Comparison of ENCODE assay signal across 26 cellular contexts in genomic region chr2:72938455-72938854, GRCh38.
"Had no signal": no experiment of that assay in that cellular context is flagged by ENCODE, and none has a peak within 500 bp of the region (broad histone marks: within the 10 kb centered on the region; RNA-seq: fewer than 3 reads in every experiment).

No MANE protein-coding gene starts in this region.

- DNase-seq: activated B cell treated with CpG ODN at 0.5 μM for 24 hours; activated CD4-positive, alpha-beta T cell treated with anti-CD3 and anti-CD28 coated beads for 1 hour; activated CD4-positive, alpha-beta T cell treated with anti-CD3 and anti-CD28 coated beads, Interleukin-2, amount 10 ng/mL, durations not matched to agents 24 days and 14 days; activated CD4-positive, alpha-beta T cell treated with anti-CD3 and anti-CD28 coated beads, Interleukin-2, amount 50 U/mL, for 48 hours; activated CD8-positive, alpha-beta memory T cell treated with anti-CD3 and anti-CD28 coated beads, Interleukin-2, amount 10 ng/mL, durations not matched to agents 7 days and 5 days; activated effector memory CD4-positive, alpha-beta T cell treated with Interleukin-2 at 50 U/mL for 16 hours; activated naive CD4-positive, alpha-beta T cell treated with Interleukin-2 at 50 U/mL for 16 hours; activated naive CD8-positive, alpha-beta T cell treated with anti-CD3 and anti-CD28 coated beads, Interleukin-2, amount 50 U/mL, for 24 hours; activated T-cell treated with anti-CD3 and anti-CD28 coated beads, Interleukin-2, amount 50 U/mL, for 24 hours; amniotic stem cell; colonic mucosa; Karpas-422; NCI-H1105 treated with DMSO at 0.1 percent for 48 hours; NCI-H1436 treated with DMSO at 0.1 percent for 48 hours; NCI-H1930; NCI-H446 treated with DMSO at 0.1 percent for 48 hours; NCI-H524 treated with DMSO at 0.1 percent for 48 hours; NCI-H774; PC-3; SHP77 treated with DMSO at 0.1 percent for 48 hours; T-helper 17 cell; T-helper 9 cell had no signal

- H3K4me3 Mint-ChIP-seq: activated B cell treated with CpG ODN at 0.5 μM for 24 hours; activated CD4-positive, alpha-beta T cell treated with anti-CD3 and anti-CD28 coated beads, Interleukin-2, amount 10 ng/mL, durations not matched to agents 24 days and 14 days; activated CD8-positive, alpha-beta memory T cell treated with anti-CD3 and anti-CD28 coated beads, Interleukin-2, amount 10 ng/mL, durations not matched to agents 7 days and 5 days; activated naive CD8-positive, alpha-beta T cell treated with anti-CD3 and anti-CD28 coated beads, Interleukin-2, amount 50 U/mL, for 24 hours; activated T-cell treated with anti-CD3 and anti-CD28 coated beads, Interleukin-2, amount 50 U/mL, for 24 hours; activated T-helper 1 cell treated with anti-CD3 and anti-CD28 coated beads, Interleukin-12 subunit alpha, Interleukin-12 subunit beta, Interleukin-2, Interleukin-4 antibody, amounts not matched to agents 30 ng/mL and 10 ng/mL and 1 ng/mL, durations not matched to agents 14 hours and 24 hours and 36 hours; T-helper 17 cell had no signal

- H3K27ac Mint-ChIP-seq: activated B cell treated with CpG ODN at 0.5 μM for 24 hours; activated CD4-positive, alpha-beta T cell treated with anti-CD3 and anti-CD28 coated beads, Interleukin-2, amount 10 ng/mL, durations not matched to agents 24 days and 14 days; activated CD8-positive, alpha-beta memory T cell treated with anti-CD3 and anti-CD28 coated beads, Interleukin-2, amount 10 ng/mL, durations not matched to agents 7 days and 5 days; activated naive CD8-positive, alpha-beta T cell treated with anti-CD3 and anti-CD28 coated beads, Interleukin-2, amount 50 U/mL, for 24 hours; activated T-cell treated with anti-CD3 and anti-CD28 coated beads, Interleukin-2, amount 50 U/mL, for 24 hours; activated T-helper 1 cell treated with anti-CD3 and anti-CD28 coated beads, Interleukin-12 subunit alpha, Interleukin-12 subunit beta, Interleukin-2, Interleukin-4 antibody, amounts not matched to agents 30 ng/mL and 10 ng/mL and 1 ng/mL, durations not matched to agents 14 hours and 24 hours and 36 hours had no signal

- H3K9me3 Mint-ChIP-seq: activated B cell treated with CpG ODN at 0.5 μM for 24 hours; activated CD4-positive, alpha-beta T cell treated with anti-CD3 and anti-CD28 coated beads, Interleukin-2, amount 10 ng/mL, durations not matched to agents 24 days and 14 days; activated naive CD4-positive, alpha-beta T cell treated with anti-CD3 and anti-CD28 coated beads, Interleukin-2, amount 50 U/mL, for 72 hours; activated naive CD8-positive, alpha-beta T cell treated with anti-CD3 and anti-CD28 coated beads, Interleukin-2, amount 50 U/mL, for 24 hours; activated T-cell treated with anti-CD3 and anti-CD28 coated beads, Interleukin-2, amount 50 U/mL, for 24 hours; activated T-helper 1 cell treated with anti-CD3 and anti-CD28 coated beads, Interleukin-12 subunit alpha, Interleukin-12 subunit beta, Interleukin-2, Interleukin-4 antibody, amounts not matched to agents 30 ng/mL and 10 ng/mL and 1 ng/mL, durations not matched to agents 14 hours and 24 hours and 36 hours; brain had no signal

- ATAC-seq: activated CD8-positive, alpha-beta memory T cell treated with anti-CD3 and anti-CD28 coated beads, Interleukin-2, amount 10 ng/mL, durations not matched to agents 7 days and 5 days; activated naive CD4-positive, alpha-beta T cell treated with anti-CD3 and anti-CD28 coated beads, Interleukin-2, amount 50 U/mL, for 72 hours; activated naive CD8-positive, alpha-beta T cell treated with anti-CD3 and anti-CD28 coated beads, Interleukin-2, amount 50 U/mL, for 24 hours; K562; PC-3; T-helper 17 cell had no signal

- H3K4me1 Mint-ChIP-seq: activated B cell treated with CpG ODN at 0.5 μM for 24 hours; activated naive CD8-positive, alpha-beta T cell treated with anti-CD3 and anti-CD28 coated beads, Interleukin-2, amount 50 U/mL, for 24 hours; brain had no signal

- H3K36me3 Mint-ChIP-seq: activated CD8-positive, alpha-beta memory T cell treated with anti-CD3 and anti-CD28 coated beads, Interleukin-2, amount 10 ng/mL, durations not matched to agents 7 days and 5 days; activated naive CD4-positive, alpha-beta T cell treated with anti-CD3 and anti-CD28 coated beads, Interleukin-2, amount 50 U/mL, for 72 hours; brain had no signal
